1 cellular context compared by ENCODE assay signal in the genomic region with DNA sequence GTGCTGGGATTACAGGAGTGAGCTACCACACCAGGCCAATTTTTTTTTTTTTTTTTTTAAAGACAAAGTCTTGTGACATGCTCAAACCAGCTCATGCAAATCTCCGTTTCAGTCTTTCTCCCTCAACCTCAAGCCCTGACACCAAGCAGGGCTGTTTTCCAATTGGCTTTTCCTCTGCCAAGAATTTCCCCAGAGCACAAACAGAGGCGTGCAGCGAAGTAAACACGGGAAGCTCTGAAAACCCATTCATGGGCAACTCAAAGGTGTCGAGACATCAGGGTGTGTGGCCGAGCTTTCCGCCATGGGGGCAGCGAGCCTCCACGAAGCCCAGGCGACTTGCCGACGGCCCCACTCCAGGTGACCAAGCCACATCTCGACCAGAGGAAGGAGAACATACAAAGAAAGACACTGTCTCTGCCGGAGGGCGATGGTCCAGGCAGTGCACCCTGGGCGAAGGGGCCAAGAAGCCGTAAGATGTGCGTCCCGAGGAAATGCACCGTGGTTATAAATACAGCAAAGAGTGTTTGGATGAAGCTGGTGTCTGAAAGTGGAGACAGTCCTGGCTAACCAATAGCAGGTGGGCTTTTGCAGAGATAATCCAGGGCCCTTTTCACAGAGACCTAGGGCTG.
A peak's percentile ranks its signal among the peaks of the same experiment; 100 is the strongest.
TF ChIP-seq lines count a peak whose summit lies in the region.

No MANE protein-coding gene starts in this region.

TF ChIP-seq in HepG2, 621 proteins besides CTCF, POLR2A, EP300 and RAD21 (continued from another document and continues in another):
- TF ChIP-seq, protein P1, sequence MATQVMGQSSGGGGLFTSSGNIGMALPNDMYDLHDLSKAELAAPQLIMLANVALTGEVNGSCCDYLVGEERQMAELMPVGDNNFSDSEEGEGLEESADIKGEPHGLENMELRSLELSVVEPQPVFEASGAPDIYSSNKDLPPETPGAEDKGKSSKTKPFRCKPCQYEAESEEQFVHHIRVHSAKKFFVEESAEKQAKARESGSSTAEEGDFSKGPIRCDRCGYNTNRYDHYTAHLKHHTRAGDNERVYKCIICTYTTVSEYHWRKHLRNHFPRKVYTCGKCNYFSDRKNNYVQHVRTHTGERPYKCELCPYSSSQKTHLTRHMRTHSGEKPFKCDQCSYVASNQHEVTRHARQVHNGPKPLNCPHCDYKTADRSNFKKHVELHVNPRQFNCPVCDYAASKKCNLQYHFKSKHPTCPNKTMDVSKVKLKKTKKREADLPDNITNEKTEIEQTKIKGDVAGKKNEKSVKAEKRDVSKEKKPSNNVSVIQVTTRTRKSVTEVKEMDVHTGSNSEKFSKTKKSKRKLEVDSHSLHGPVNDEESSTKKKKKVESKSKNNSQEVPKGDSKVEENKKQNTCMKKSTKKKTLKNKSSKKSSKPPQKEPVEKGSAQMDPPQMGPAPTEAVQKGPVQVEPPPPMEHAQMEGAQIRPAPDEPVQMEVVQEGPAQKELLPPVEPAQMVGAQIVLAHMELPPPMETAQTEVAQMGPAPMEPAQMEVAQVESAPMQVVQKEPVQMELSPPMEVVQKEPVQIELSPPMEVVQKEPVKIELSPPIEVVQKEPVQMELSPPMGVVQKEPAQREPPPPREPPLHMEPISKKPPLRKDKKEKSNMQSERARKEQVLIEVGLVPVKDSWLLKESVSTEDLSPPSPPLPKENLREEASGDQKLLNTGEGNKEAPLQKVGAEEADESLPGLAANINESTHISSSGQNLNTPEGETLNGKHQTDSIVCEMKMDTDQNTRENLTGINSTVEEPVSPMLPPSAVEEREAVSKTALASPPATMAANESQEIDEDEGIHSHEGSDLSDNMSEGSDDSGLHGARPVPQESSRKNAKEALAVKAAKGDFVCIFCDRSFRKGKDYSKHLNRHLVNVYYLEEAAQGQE (IDR thresholded peaks at IDR 0.05; ENCODE audit: borderline replicate concordance in 1 of 2, low read depth in 1 of 2, low read length in 2 of 2): no peak
- TF ChIP-seq, protein P2, sequence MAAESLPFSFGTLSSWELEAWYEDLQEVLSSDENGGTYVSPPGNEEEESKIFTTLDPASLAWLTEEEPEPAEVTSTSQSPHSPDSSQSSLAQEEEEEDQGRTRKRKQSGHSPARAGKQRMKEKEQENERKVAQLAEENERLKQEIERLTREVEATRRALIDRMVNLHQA (CRISPR knock-in tag; IDR thresholded peaks at IDR 0.05): no peak
- TF ChIP-seq GATAD1 (CRISPR knock-in tag; IDR thresholded peaks at IDR 0.05): no peak
- no peak for TF ChIP-seq KAT7 (CRISPR knock-in tag; IDR thresholded peaks at IDR 0.05; ENCODE audit: borderline replicate concordance)
- TF ChIP-seq CCDC6 (CRISPR knock-in tag; IDR thresholded peaks at IDR 0.05): no peak
- TF ChIP-seq, protein P3, sequence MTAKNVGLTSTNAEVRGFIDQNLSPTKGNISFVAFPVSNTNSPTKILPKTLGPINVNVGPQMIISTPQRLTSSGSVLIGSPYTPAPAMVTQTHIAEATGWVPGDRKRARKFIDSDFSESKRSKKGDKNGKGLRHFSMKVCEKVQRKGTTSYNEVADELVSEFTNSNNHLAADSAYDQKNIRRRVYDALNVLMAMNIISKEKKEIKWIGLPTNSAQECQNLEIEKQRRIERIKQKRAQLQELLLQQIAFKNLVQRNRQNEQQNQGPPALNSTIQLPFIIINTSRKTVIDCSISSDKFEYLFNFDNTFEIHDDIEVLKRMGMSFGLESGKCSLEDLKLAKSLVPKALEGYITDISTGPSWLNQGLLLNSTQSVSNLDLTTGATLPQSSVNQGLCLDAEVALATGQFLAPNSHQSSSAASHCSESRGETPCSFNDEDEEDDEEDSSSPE (CRISPR knock-in tag; IDR thresholded peaks at IDR 0.05): no peak
- no peak for TF ChIP-seq REXO4 (CRISPR knock-in tag; IDR thresholded peaks at IDR 0.05; ENCODE audit: borderline replicate concordance)
- no peak for TF ChIP-seq ZNF24 (IDR thresholded peaks at IDR 0.05)
- TF ChIP-seq ZIK1 (CRISPR knock-in tag; IDR thresholded peaks at IDR 0.05; ENCODE audit: borderline replicate concordance, low read depth): no peak
- no peak for TF ChIP-seq ARNT (IDR thresholded peaks at IDR 0.05)
- TF ChIP-seq ZSCAN12 (CRISPR knock-in tag; IDR thresholded peaks at IDR 0.05): no peak
- no peak for TF ChIP-seq ZNF367 (CRISPR knock-in tag; IDR thresholded peaks at IDR 0.05; ENCODE audit: borderline replicate concordance)
- TF ChIP-seq ZNF124 (CRISPR knock-in tag; IDR thresholded peaks at IDR 0.05): 0 out of 2 replicates have a peak, but pooled peaks have one; percentile 28
- TF ChIP-seq ZNF709 (CRISPR knock-in tag; IDR thresholded peaks at IDR 0.05): no peak
- TF ChIP-seq, protein P4, sequence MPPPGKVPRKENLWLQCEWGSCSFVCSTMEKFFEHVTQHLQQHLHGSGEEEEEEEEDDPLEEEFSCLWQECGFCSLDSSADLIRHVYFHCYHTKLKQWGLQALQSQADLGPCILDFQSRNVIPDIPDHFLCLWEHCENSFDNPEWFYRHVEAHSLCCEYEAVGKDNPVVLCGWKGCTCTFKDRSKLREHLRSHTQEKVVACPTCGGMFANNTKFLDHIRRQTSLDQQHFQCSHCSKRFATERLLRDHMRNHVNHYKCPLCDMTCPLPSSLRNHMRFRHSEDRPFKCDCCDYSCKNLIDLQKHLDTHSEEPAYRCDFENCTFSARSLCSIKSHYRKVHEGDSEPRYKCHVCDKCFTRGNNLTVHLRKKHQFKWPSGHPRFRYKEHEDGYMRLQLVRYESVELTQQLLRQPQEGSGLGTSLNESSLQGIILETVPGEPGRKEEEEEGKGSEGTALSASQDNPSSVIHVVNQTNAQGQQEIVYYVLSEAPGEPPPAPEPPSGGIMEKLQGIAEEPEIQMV (CRISPR knock-in tag; IDR thresholded peaks at IDR 0.05; ENCODE audit: low read depth): no peak
- no peak for TF ChIP-seq AGO2 (optimal IDR thresholded peaks at IDR 0.05; ENCODE audit: low read depth, low read length)
- TF ChIP-seq NBN (conservative IDR thresholded peaks at IDR 0.05): no peak
- TF ChIP-seq IRF2 (CRISPR knock-in tag; IDR thresholded peaks at IDR 0.05): no peak
- no peak for TF ChIP-seq YEATS4 (CRISPR knock-in tag; IDR thresholded peaks at IDR 0.05; ENCODE audit: borderline replicate concordance)
- no peak for TF ChIP-seq ZFP37 (CRISPR knock-in tag; IDR thresholded peaks at IDR 0.05; ENCODE audit: borderline replicate concordance)
- TF ChIP-seq, protein P5, sequence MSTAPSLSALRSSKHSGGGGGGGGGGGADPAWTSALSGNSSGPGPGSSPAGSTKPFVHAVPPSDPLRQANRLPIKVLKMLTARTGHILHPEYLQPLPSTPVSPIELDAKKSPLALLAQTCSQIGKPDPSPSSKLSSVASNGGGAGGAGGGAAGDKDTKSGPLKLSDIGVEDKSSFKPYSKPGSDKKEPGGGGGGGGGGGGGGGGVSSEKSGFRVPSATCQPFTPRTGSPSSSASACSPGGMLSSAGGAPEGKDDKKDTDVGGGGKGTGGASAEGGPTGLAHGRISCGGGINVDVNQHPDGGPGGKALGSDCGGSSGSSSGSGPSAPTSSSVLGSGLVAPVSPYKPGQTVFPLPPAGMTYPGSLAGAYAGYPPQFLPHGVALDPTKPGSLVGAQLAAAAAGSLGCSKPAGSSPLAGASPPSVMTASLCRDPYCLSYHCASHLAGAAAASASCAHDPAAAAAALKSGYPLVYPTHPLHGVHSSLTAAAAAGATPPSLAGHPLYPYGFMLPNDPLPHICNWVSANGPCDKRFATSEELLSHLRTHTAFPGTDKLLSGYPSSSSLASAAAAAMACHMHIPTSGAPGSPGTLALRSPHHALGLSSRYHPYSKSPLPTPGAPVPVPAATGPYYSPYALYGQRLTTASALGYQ (CRISPR knock-in tag; IDR thresholded peaks at IDR 0.05): no peak
- no peak for TF ChIP-seq NCOA5 (CRISPR knock-in tag; IDR thresholded peaks at IDR 0.05)
- no peak for TF ChIP-seq TBL1XR1 (IDR thresholded peaks at IDR 0.05; ENCODE audit: borderline replicate concordance, low read length, partially characterized antibody)
- TF ChIP-seq FOXA1 (IDR thresholded peaks at IDR 0.05): no peak
- TF ChIP-seq FOXA1 (CRISPR knock-in tag; IDR thresholded peaks at IDR 0.05): peak; percentile 79
- no peak for TF ChIP-seq KDM4B (CRISPR knock-in tag; IDR thresholded peaks at IDR 0.05)
- no peak for TF ChIP-seq FOXM1 (CRISPR knock-in tag; IDR thresholded peaks at IDR 0.05)
- no peak for TF ChIP-seq KAT2B (IDR thresholded peaks at IDR 0.05; ENCODE audit: borderline replicate concordance, low read depth, low read length)
- TF ChIP-seq MTA3 (CRISPR knock-in tag; IDR thresholded peaks at IDR 0.05): no peak
- TF ChIP-seq ZNF792 (CRISPR knock-in tag; IDR thresholded peaks at IDR 0.05): no peak
- TF ChIP-seq, protein P6, sequence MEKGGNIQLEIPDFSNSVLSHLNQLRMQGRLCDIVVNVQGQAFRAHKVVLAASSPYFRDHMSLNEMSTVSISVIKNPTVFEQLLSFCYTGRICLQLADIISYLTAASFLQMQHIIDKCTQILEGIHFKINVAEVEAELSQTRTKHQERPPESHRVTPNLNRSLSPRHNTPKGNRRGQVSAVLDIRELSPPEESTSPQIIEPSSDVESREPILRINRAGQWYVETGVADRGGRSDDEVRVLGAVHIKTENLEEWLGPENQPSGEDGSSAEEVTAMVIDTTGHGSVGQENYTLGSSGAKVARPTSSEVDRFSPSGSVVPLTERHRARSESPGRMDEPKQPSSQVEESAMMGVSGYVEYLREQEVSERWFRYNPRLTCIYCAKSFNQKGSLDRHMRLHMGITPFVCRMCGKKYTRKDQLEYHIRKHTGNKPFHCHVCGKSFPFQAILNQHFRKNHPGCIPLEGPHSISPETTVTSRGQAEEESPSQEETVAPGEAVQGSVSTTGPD (CRISPR knock-in tag; IDR thresholded peaks at IDR 0.05): no peak
- TF ChIP-seq KDM2A (CRISPR knock-in tag; IDR thresholded peaks at IDR 0.05; ENCODE audit: borderline replicate concordance, low read depth): no peak
- TF ChIP-seq RFX1 (IDR thresholded peaks at IDR 0.05): no peak
- no peak for TF ChIP-seq SRSF4 (IDR thresholded peaks at IDR 0.05; ENCODE audit: low read depth, low read length, poor library complexity, severe bottlenecking)
- TF ChIP-seq NR2F1 (CRISPR knock-in tag; IDR thresholded peaks at IDR 0.05): no peak
- TF ChIP-seq, protein P7, sequence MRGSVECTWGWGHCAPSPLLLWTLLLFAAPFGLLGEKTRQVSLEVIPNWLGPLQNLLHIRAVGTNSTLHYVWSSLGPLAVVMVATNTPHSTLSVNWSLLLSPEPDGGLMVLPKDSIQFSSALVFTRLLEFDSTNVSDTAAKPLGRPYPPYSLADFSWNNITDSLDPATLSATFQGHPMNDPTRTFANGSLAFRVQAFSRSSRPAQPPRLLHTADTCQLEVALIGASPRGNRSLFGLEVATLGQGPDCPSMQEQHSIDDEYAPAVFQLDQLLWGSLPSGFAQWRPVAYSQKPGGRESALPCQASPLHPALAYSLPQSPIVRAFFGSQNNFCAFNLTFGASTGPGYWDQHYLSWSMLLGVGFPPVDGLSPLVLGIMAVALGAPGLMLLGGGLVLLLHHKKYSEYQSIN (CRISPR knock-in tag; IDR thresholded peaks at IDR 0.05; ENCODE audit: borderline replicate concordance): no peak
- TF ChIP-seq, protein P8, sequence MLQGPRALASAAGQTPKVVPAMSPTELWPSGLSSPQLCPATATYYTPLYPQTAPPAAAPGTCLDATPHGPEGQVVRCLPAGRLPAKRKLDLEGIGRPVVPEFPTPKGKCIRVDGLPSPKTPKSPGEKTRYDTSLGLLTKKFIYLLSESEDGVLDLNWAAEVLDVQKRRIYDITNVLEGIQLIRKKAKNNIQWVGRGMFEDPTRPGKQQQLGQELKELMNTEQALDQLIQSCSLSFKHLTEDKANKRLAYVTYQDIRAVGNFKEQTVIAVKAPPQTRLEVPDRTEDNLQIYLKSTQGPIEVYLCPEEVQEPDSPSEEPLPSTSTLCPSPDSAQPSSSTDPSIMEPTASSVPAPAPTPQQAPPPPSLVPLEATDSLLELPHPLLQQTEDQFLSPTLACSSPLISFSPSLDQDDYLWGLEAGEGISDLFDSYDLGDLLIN (CRISPR knock-in tag; IDR thresholded peaks at IDR 0.05; ENCODE audit: borderline replicate concordance): no peak
- no peak for TF ChIP-seq ZNF121 (CRISPR knock-in tag; IDR thresholded peaks at IDR 0.05)
- no peak for TF ChIP-seq ZNF350 (CRISPR knock-in tag; IDR thresholded peaks at IDR 0.05; ENCODE audit: borderline replicate concordance, low read depth)
- TF ChIP-seq, protein P9, sequence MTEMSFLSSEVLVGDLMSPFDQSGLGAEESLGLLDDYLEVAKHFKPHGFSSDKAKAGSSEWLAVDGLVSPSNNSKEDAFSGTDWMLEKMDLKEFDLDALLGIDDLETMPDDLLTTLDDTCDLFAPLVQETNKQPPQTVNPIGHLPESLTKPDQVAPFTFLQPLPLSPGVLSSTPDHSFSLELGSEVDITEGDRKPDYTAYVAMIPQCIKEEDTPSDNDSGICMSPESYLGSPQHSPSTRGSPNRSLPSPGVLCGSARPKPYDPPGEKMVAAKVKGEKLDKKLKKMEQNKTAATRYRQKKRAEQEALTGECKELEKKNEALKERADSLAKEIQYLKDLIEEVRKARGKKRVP (CRISPR knock-in tag; IDR thresholded peaks at IDR 0.05): no peak
- TF ChIP-seq, protein P10, sequence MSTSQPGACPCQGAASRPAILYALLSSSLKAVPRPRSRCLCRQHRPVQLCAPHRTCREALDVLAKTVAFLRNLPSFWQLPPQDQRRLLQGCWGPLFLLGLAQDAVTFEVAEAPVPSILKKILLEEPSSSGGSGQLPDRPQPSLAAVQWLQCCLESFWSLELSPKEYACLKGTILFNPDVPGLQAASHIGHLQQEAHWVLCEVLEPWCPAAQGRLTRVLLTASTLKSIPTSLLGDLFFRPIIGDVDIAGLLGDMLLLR (CRISPR knock-in tag; IDR thresholded peaks at IDR 0.05): no peak
- TF ChIP-seq, protein P11, sequence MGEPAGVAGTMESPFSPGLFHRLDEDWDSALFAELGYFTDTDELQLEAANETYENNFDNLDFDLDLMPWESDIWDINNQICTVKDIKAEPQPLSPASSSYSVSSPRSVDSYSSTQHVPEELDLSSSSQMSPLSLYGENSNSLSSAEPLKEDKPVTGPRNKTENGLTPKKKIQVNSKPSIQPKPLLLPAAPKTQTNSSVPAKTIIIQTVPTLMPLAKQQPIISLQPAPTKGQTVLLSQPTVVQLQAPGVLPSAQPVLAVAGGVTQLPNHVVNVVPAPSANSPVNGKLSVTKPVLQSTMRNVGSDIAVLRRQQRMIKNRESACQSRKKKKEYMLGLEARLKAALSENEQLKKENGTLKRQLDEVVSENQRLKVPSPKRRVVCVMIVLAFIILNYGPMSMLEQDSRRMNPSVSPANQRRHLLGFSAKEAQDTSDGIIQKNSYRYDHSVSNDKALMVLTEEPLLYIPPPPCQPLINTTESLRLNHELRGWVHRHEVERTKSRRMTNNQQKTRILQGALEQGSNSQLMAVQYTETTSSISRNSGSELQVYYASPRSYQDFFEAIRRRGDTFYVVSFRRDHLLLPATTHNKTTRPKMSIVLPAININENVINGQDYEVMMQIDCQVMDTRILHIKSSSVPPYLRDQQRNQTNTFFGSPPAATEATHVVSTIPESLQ (CRISPR knock-in tag; conservative IDR thresholded peaks at IDR 0.05): no peak
- no peak for TF ChIP-seq AKAP8 (CRISPR knock-in tag; IDR thresholded peaks at IDR 0.05)
- TF ChIP-seq MED13 (CRISPR knock-in tag; IDR thresholded peaks at IDR 0.05): no peak
- peak; percentile 85 for TF ChIP-seq ZNF644 (CRISPR knock-in tag; IDR thresholded peaks at IDR 0.05; ENCODE audit: low read depth)
- TF ChIP-seq ZNF263 (CRISPR knock-in tag; IDR thresholded peaks at IDR 0.05): no peak
- 0 out of 2 replicates have a peak, but pooled peaks have one; percentile 25 for TF ChIP-seq HDAC1 (CRISPR knock-in tag; IDR thresholded peaks at IDR 0.05)
- TF ChIP-seq, protein P12, sequence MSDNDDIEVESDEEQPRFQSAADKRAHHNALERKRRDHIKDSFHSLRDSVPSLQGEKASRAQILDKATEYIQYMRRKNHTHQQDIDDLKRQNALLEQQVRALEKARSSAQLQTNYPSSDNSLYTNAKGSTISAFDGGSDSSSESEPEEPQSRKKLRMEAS (IDR thresholded peaks at IDR 0.05): peak; percentile 84
- TF ChIP-seq ZNF670 (CRISPR knock-in tag; IDR thresholded peaks at IDR 0.05; ENCODE audit: borderline replicate concordance): no peak
- TF ChIP-seq ZKSCAN5 (CRISPR knock-in tag; IDR thresholded peaks at IDR 0.05): no peak
- no peak for TF ChIP-seq TOE1 (CRISPR knock-in tag; IDR thresholded peaks at IDR 0.05)
- TF ChIP-seq KDM5B (CRISPR knock-in tag; IDR thresholded peaks at IDR 0.05; ENCODE audit: borderline replicate concordance): no peak
